8 cellular contexts compared by ENCODE assay signal in genomic region chr14:22814945-22815713, GRCh38. TPM values are rescaled to one million over a fixed set of nuclear protein-coding genes. Genes with fewer than 3 reads are reported as not detected.
DNase-seq lines count a peak whose midpoint lies in the region; ATAC-seq and TF ChIP-seq lines count a peak whose summit lies in the region.

SLC7A7 (minus strand) TSS chr14:22815435; CDS start chr14:22813398, 2,037 bp downstream.

- H3K27me3 ChIP-seq in PC-3 (ENCODE audit: low read length) (no peaks in the 10 kb centered on the region), left ventricle myocardium inferior (ENCODE audit: low read depth) (no peaks in the 10 kb centered on the region), sigmoid colon (no peaks in the 10 kb centered on the region)

- no peaks in the 10 kb centered on the region for H3K9me2 ChIP-seq in PC-3 (replicated peaks; ENCODE audit: low read length)

- ATAC-seq in GM18909 (IDR thresholded peaks at IDR 0.05; ENCODE audit: poor library complexity, unreplicated experiment) (peak; percentile 1), PC-3 (no peak), GM18520 (IDR thresholded peaks at IDR 0.05; ENCODE audit: unreplicated experiment) (no peak)

- CTCF ChIA-PET in PC-3 (lab: Charles Lee) = no interaction called here

- intact Hi-C loops in PC-3 (cut with micrococcal nuclease) (loop anchor here (10.0 kb wide), 1 partner anchor 160 kb away; no protein-coding TSS in a partner anchor), left ventricle myocardium inferior (cut with micrococcal nuclease) (loop anchor here (5.0 kb wide), 2 partner anchors 37 to 158 kb away; no protein-coding TSS in a partner anchor), sigmoid colon (cut with DNase I) (no loop called here), head of caudate nucleus (cut with DNase I) (loop anchor here (5.0 kb wide), 1 partner anchor 48 kb away; the partner anchor contains the start of gene OXA1L)

- WGBS in sigmoid colon, 2 donors = 14 to 55% methylated on average over 10 of the region's 10 CpGs

- H3K27ac ChIP-seq in PC-3 (ENCODE audit: low read length) (no peak within 1 kb of the TSS), left ventricle myocardium inferior (replicated peaks) (peak within 1 kb of the TSS; percentile 65), sigmoid colon (peak within 1 kb of the TSS in 2 of 4 donors; percentile 26 to 40)

- H4K20me1 ChIP-seq in PC-3 (ENCODE audit: low read length) = no peaks in the 10 kb centered on the region

- BruUV-seq in PC-3 (replicated peaks; lab: Mats Ljungman, UMichigan) = no TSS peak

- TF ChIP-seq EP300 in sigmoid colon (IDR thresholded peaks at IDR 0.05) = no peak

- H3K4me1 ChIP-seq in PC-3 (ENCODE audit: insufficient read depth, low read length) = peaks cover 13% of the 10 kb centered on the region
- H3K4me1 ChIP-seq in left ventricle myocardium inferior = peaks cover 23% of the 10 kb centered on the region
- peaks cover 0 to 12% (median 12%) of the 10 kb centered on the region in 4 donors for H3K4me1 ChIP-seq in sigmoid colon

- DNase-seq in PC-3 = no peak
- no peak for DNase-seq in left ventricle myocardium inferior
- no peak for DNase-seq in sigmoid colon
- no peak for DNase-seq in head of caudate nucleus
- DNase-seq in activated effector memory CD4-positive, alpha-beta T cell treated with Interleukin-2 at 50 U/mL for 16 hours = no peak
- DNase-seq in anterior cingulate cortex (lab: John Stamatoyannopoulos, UW) = no peak

- H2AFZ ChIP-seq in PC-3 (ENCODE audit: low read length) = peak within 1 kb of the TSS; percentile 44; the same call in 1 of the 2 replicates

- H3K36me3 ChIP-seq in PC-3 (ENCODE audit: low read depth, low read length) (no peaks in the 10 kb centered on the region), left ventricle myocardium inferior (no peaks in the 10 kb centered on the region), sigmoid colon (no peaks in the 10 kb centered on the region)

- no peak for TF ChIP-seq POLR2A in sigmoid colon (IDR thresholded peaks at IDR 0.05)

- POLR2A ChIA-PET in PC-3 (lab: Charles Lee; ENCODE audit: unreplicated experiment) = no interaction called here

- no peaks in the 10 kb centered on the region for H3F3A ChIP-seq in PC-3 (ENCODE audit: low read length, unreplicated experiment)

- no peak within 1 kb of the TSS for H3K9ac ChIP-seq in PC-3 (ENCODE audit: low read length)

- H3K4me3 ChIP-seq in PC-3 (ENCODE audit: low read length) (no peak within 1 kb of the TSS), left ventricle myocardium inferior (peak within 1 kb of the TSS; percentile 37), sigmoid colon (peak within 1 kb of the TSS in 2 of 4 donors; percentile 16 to 31)

- no peak within 1 kb of the TSS for H3K4me2 ChIP-seq in PC-3 (ENCODE audit: low read length)

- H3K79me2 ChIP-seq in PC-3 (ENCODE audit: low read length) = no peaks in the 10 kb centered on the region

- TF ChIP-seq CTCF in PC-3 (conservative IDR thresholded peaks at IDR 0.05; ENCODE audit: low read depth, low read length) (no peak), left ventricle myocardium inferior (IDR thresholded peaks at IDR 0.05; ENCODE audit: borderline replicate concordance) (no peak), sigmoid colon (IDR thresholded peaks at IDR 0.05) (no peak)

- H3K9me3 ChIP-seq in PC-3 (ENCODE audit: low read length) = no peaks in the 10 kb centered on the region
- H3K9me3 ChIP-seq in left ventricle myocardium inferior (replicated peaks) = no peaks in the 10 kb centered on the region
- no peaks in the 10 kb centered on the region for H3K9me3 ChIP-seq in sigmoid colon

RNA-seq across cellular contexts. Expression of gene SLC7A7, which starts in this region (rescaled TPM):
- total RNA-seq in PC-3 (2014; rRNA removed) (not detected in 2 replicates), left ventricle myocardium inferior (4.6 TPM), sigmoid colon (10 to 100 TPM; 16.1 to 23.5 (median 16.5) TPM)
- 10 to 100 TPM; 15.6 to 22.7 (median 16.4) TPM for polyA plus RNA-seq in sigmoid colon
